Comparison of ENCODE assay signal across 8 cellular contexts in the genomic region with DNA sequence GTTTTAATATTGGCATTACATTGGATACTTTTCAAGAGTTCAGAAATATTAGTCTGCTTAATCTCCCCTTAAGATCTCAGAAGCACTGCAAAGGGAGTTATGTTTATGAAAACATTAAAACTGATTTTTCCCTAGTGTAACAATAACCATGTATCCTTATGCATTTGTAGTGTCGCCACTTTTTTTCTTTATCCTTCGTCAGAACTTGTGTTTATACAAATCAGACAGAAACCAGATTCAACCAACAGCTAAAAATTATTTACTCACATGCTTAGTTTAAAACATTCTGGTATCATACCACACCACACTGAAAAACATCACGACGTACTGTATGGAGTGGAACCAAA. TPM values are rescaled to one million over a fixed set of nuclear protein-coding genes. Genes with fewer than 3 reads are reported as not detected.
DNase-seq lines count a peak whose midpoint lies in the region; ATAC-seq, FAIRE-seq and TF ChIP-seq lines count a peak whose summit lies in the region.

No MANE protein-coding gene starts in this region.

- H3K4me3 ChIP-seq in fibroblast of the aortic adventitia (ENCODE audit: low read depth, low read length) (peak overlapping the region; percentile 88), skeletal muscle cell (ENCODE audit: low read depth, low read length) (peak overlapping the region; percentile 83)

- DNase-seq in GM19239 (ENCODE audit: insufficient read length, low spot score) = no peak
- DNase-seq in T-helper 17 cell = no peak
- DNase-seq in fibroblast of the aortic adventitia (ENCODE audit: low read depth) = no peak
- no peak for DNase-seq in skeletal muscle cell (ENCODE audit: low read depth)
- no peak for DNase-seq in pons (ENCODE audit: low spot score)

- H3K4me1 Mint-ChIP-seq in T-helper 17 cell = peaks cover 45% of the 10 kb centered on the region

- peaks cover 5% of the 10 kb centered on the region for H3K36me3 Mint-ChIP-seq in T-helper 17 cell (ENCODE audit: low read depth)

- no peaks in the 10 kb centered on the region for H3K9me3 ChIP-seq in T-helper 17 cell (ENCODE audit: control insufficient read depth, low read length, poor library complexity, severe bottlenecking)

- ATAC-seq in T-helper 17 cell (no peak), GM19455 (IDR thresholded peaks at IDR 0.05; ENCODE audit: unreplicated experiment) (no peak), HG02885 (IDR thresholded peaks at IDR 0.05; ENCODE audit: poor library complexity, unreplicated experiment) (no peak), HG03439 (IDR thresholded peaks at IDR 0.05; ENCODE audit: unreplicated experiment) (no peak)

- H3K27ac Mint-ChIP-seq in T-helper 17 cell = peak overlapping the region; percentile 99

- FAIRE-seq in GM19239 (lab: Jason Lieb, UNC) = peak; percentile 35

- no peak for TF ChIP-seq CTCF in fibroblast of the aortic adventitia (IDR thresholded peaks at IDR 0.05; ENCODE audit: insufficient read depth, low read length)

- H3K4me3 Mint-ChIP-seq in T-helper 17 cell = peak overlapping the region; percentile 99

- H3K27me3 Mint-ChIP-seq in T-helper 17 cell = no peaks in the 10 kb centered on the region

RNA-seq across cellular contexts. Expression of gene SETD7, which starts 1.3 kb away (rescaled TPM):
- 10 to 100 TPM; 29.7 to 37.9 TPM for total RNA-seq in T-helper 17 cell
- total RNA-seq in fibroblast of the aortic adventitia (ENCODE audit: low replicate concordance) = 80.3 and 134 TPM in 2 replicates
